ENCODE assay signal across 8 cellular contexts in the genomic region with DNA sequence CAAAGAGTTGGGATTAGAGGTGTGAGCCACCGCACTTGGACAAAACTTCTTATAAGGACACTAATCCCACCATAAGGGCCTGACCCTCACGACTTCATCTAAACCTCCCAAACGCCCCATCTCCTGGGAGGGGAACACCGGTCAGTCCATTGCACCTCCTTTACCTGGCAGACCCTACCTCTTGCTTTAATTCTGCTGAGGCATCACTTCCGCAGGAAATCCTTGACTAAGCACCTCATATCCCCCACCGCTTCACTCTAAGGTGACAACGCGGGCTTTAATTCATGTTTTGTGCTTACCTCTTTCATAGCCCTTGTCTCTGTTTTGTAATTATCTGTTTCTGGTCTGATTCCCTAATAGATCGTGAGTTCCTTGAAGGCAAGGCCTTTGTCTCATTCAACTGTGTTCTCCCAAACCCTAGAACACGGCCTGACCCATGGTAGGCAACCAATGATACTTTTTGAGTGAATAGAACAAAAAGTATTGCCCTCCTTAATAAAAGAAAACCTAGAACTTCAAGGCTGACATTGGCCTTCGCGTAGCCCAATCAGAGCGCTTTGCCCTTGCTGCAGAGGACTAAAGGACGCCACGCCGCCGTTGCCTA. TPM values are rescaled to one million over a fixed set of nuclear protein-coding genes. Genes with fewer than 3 reads are reported as not detected.
A peak's percentile ranks its signal among the peaks of the same experiment; 100 is the strongest.
DNase-seq lines count a peak whose midpoint lies in the region; ATAC-seq, FAIRE-seq and TF ChIP-seq lines count a peak whose summit lies in the region.

No MANE protein-coding gene starts in this region.

- no peak for ATAC-seq in stimulated activated naive CD8-positive, alpha-beta T cell treated with anti-CD3 and anti-CD28 coated beads, Interleukin-15, amount 100 ng/mL, for 72 hours
- ATAC-seq in GM19023 (IDR thresholded peaks at IDR 0.05; ENCODE audit: unreplicated experiment) (no peak), GM21390 (IDR thresholded peaks at IDR 0.05; ENCODE audit: unreplicated experiment) (no peak)

- H3K9ac ChIP-seq in keratinocyte (ENCODE audit: control insufficient read depth, extremely low read depth, insufficient read depth, low read length) = no peak overlapping the region

- H4K20me1 ChIP-seq in keratinocyte (ENCODE audit: control insufficient read depth, extremely low read depth, insufficient read depth, low read length) = no peaks in the 10 kb centered on the region

- no peak for DNase-seq in activated T-cell treated with anti-CD3 and anti-CD28 coated beads, Interleukin-2, amount 50 U/mL, for 24 hours
- DNase-seq in activated T-cell treated with anti-CD3 and anti-CD28 coated beads for 4 hours = no peak
- DNase-seq in activated CD4-positive, alpha-beta memory T cell treated with anti-CD3 and anti-CD28 coated beads, Interleukin-2, amount 10 ng/mL, durations not matched to agents 7 days and 5 days = no peak
- no peak for DNase-seq in keratinocyte (ENCODE audit: low read depth, low spot score)
- no peak for DNase-seq in stimulated activated naive CD8-positive, alpha-beta T cell treated with anti-CD3 and anti-CD28 coated beads, Interleukin-15, amount 100 ng/mL, for 72 hours
- DNase-seq in Kasumi-1 (lab: John Stamatoyannopoulos, UW) = no peak

- H3K27me3 ChIP-seq in keratinocyte (ENCODE audit: control insufficient read depth, extremely low read depth, insufficient read depth, low read length) = peaks cover 4% of the 10 kb centered on the region

- H3K9me1 ChIP-seq in keratinocyte (ENCODE audit: control insufficient read depth, extremely low read depth, insufficient read depth, low read length) = no peaks in the 10 kb centered on the region

- peak overlapping the region; percentile 76 for H3K27ac Mint-ChIP-seq in activated T-cell treated with anti-CD3 and anti-CD28 coated beads, Interleukin-2, amount 50 U/mL, for 24 hours
- no peak overlapping the region for H3K27ac Mint-ChIP-seq in activated CD4-positive, alpha-beta memory T cell treated with anti-CD3 and anti-CD28 coated beads, Interleukin-2, amount 10 ng/mL, durations not matched to agents 7 days and 5 days
- no peak overlapping the region for H3K27ac Mint-ChIP-seq in stimulated activated naive CD8-positive, alpha-beta T cell treated with anti-CD3 and anti-CD28 coated beads, Interleukin-15, amount 100 ng/mL, for 72 hours

- H3K36me3 Mint-ChIP-seq in activated T-cell treated with anti-CD3 and anti-CD28 coated beads, Interleukin-2, amount 50 U/mL, for 24 hours (ENCODE audit: low read depth) = peaks cover 7% of the 10 kb centered on the region
- peaks cover 7% of the 10 kb centered on the region for H3K36me3 Mint-ChIP-seq in activated CD4-positive, alpha-beta memory T cell treated with anti-CD3 and anti-CD28 coated beads, Interleukin-2, amount 10 ng/mL, durations not matched to agents 7 days and 5 days (ENCODE audit: low read depth)

- TF ChIP-seq CTCF in keratinocyte (optimal IDR thresholded peaks at IDR 0.05 in 1 of 3, IDR thresholded peaks at IDR 0.05 in 1 of 3, conservative IDR thresholded peaks at IDR 0.05 in 1 of 3; ENCODE audit: extremely low read depth in 1 of 3, insufficient read depth in 2 of 3, low read length in 3 of 3) = no peak

- no peaks in the 10 kb centered on the region for H3K36me3 ChIP-seq in keratinocyte (ENCODE audit: control insufficient read depth in 2 of 2, extremely low read depth in 1 of 2, insufficient read depth in 2 of 2, low read length in 2 of 2)

- H3K4me1 Mint-ChIP-seq in activated T-cell treated with anti-CD3 and anti-CD28 coated beads, Interleukin-2, amount 50 U/mL, for 24 hours (ENCODE audit: low read depth) = peaks cover 34% of the 10 kb centered on the region
- H3K4me1 Mint-ChIP-seq in activated CD4-positive, alpha-beta memory T cell treated with anti-CD3 and anti-CD28 coated beads, Interleukin-2, amount 10 ng/mL, durations not matched to agents 7 days and 5 days = peaks cover 23% of the 10 kb centered on the region
- peaks cover 35% of the 10 kb centered on the region for H3K4me1 Mint-ChIP-seq in stimulated activated naive CD8-positive, alpha-beta T cell treated with anti-CD3 and anti-CD28 coated beads, Interleukin-15, amount 100 ng/mL, for 72 hours

- peaks cover 8% of the 10 kb centered on the region for H3K4me1 ChIP-seq in keratinocyte (ENCODE audit: control insufficient read depth, extremely low read depth, insufficient read depth, low read length)

- H2AFZ ChIP-seq in keratinocyte (ENCODE audit: control insufficient read depth, low read length) = no peak overlapping the region

- dilution Hi-C loops in keratinocyte (cut with MboI; ENCODE audit: extremely low pct_ligation_motif_present, low sequenced_read_pairs) = no loop called here

- H3K27me3 Mint-ChIP-seq in activated T-cell treated with anti-CD3 and anti-CD28 coated beads, Interleukin-2, amount 50 U/mL, for 24 hours = no peaks in the 10 kb centered on the region
- H3K27me3 Mint-ChIP-seq in activated CD4-positive, alpha-beta memory T cell treated with anti-CD3 and anti-CD28 coated beads, Interleukin-2, amount 10 ng/mL, durations not matched to agents 7 days and 5 days = peaks cover 15% of the 10 kb centered on the region
- peaks cover 6% of the 10 kb centered on the region for H3K27me3 Mint-ChIP-seq in stimulated activated naive CD8-positive, alpha-beta T cell treated with anti-CD3 and anti-CD28 coated beads, Interleukin-15, amount 100 ng/mL, for 72 hours

- no peak for FAIRE-seq in keratinocyte (lab: Jason Lieb, UNC)

- H3K4me2 ChIP-seq in keratinocyte (ENCODE audit: control insufficient read depth, extremely low read depth, insufficient read depth, low read depth, low read length) = peak overlapping the region; percentile 56

- peaks cover 10% of the 10 kb centered on the region for H3K79me2 ChIP-seq in keratinocyte (ENCODE audit: control insufficient read depth, insufficient read depth, low read length)

- peak overlapping the region; percentile 80 for H3K4me3 Mint-ChIP-seq in activated T-cell treated with anti-CD3 and anti-CD28 coated beads, Interleukin-2, amount 50 U/mL, for 24 hours
- H3K4me3 Mint-ChIP-seq in activated CD4-positive, alpha-beta memory T cell treated with anti-CD3 and anti-CD28 coated beads, Interleukin-2, amount 10 ng/mL, durations not matched to agents 7 days and 5 days = peak overlapping the region; percentile 86
- peak overlapping the region; percentile 74 to 75 for H3K4me3 Mint-ChIP-seq in stimulated activated naive CD8-positive, alpha-beta T cell treated with anti-CD3 and anti-CD28 coated beads, Interleukin-15, amount 100 ng/mL, for 72 hours

- no peaks in the 10 kb centered on the region for H3K9me3 ChIP-seq in keratinocyte (ENCODE audit: control insufficient read depth, low read depth, low read length)

- no peak overlapping the region for H3K27ac ChIP-seq in keratinocyte (ENCODE audit: control insufficient read depth, insufficient read depth, low read length)

- CTCF ChIA-PET in activated CD4-positive, alpha-beta memory T cell treated with anti-CD3 and anti-CD28 coated beads, Interleukin-2, amount 10 ng/mL, durations not matched to agents 7 days and 5 days (lab: Charles Lee) = interaction anchor here (0.6 to 2.8 kb wide), 7 partner anchors 11 to 302 kb away, joined by 3 to 13 read pairs (median 4); no protein-coding TSS in a partner anchor

- no peak overlapping the region for H3K4me3 ChIP-seq in keratinocyte (ENCODE audit: control insufficient read depth in 2 of 3, extremely low read depth in 1 of 3, insufficient read depth in 2 of 3, low read depth in 1 of 3, low read length in 3 of 3)

- POLR2A ChIA-PET in activated CD4-positive, alpha-beta memory T cell treated with anti-CD3 and anti-CD28 coated beads, Interleukin-2, amount 10 ng/mL, durations not matched to agents 7 days and 5 days (lab: Charles Lee) = interaction anchor here (0.6 to 3.3 kb wide), 7 partner anchors 17 to 377 kb away, joined by 3 to 49 read pairs (median 4); partner anchors contain the start of gene ZNF777

- no peaks in the 10 kb centered on the region for H3K9me3 Mint-ChIP-seq in activated T-cell treated with anti-CD3 and anti-CD28 coated beads, Interleukin-2, amount 50 U/mL, for 24 hours
- no peaks in the 10 kb centered on the region for H3K9me3 Mint-ChIP-seq in activated CD4-positive, alpha-beta memory T cell treated with anti-CD3 and anti-CD28 coated beads, Interleukin-2, amount 10 ng/mL, durations not matched to agents 7 days and 5 days
- no peaks in the 10 kb centered on the region for H3K9me3 Mint-ChIP-seq in stimulated activated naive CD8-positive, alpha-beta T cell treated with anti-CD3 and anti-CD28 coated beads, Interleukin-15, amount 100 ng/mL, for 72 hours

RNA-seq across cellular contexts. Expression of gene ZNF862, which starts 0.5 kb away (rescaled TPM):
- 10 to 100 TPM; 31.4 to 32.5 TPM for total RNA-seq in activated CD4-positive, alpha-beta memory T cell treated with anti-CD3 and anti-CD28 coated beads, Interleukin-2, amount 10 ng/mL, durations not matched to agents 7 days and 5 days
- polyA plus RNA-seq in keratinocyte = 7.0 to 19.9 TPM (median 10.1 TPM) in 3 replicates
- polyA plus RNA-seq in keratinocyte (2011; ENCODE audit: low read depth) = 1.4 TPM
- 3.4 and 5.2 TPM in 2 replicates for polyA plus RNA-seq in keratinocyte (2011; cell fraction: cytosol; rRNA removed)
- polyA plus RNA-seq in keratinocyte (2011; cell fraction: nucleus; rRNA removed) = 48.1 and 62.1 TPM in 2 replicates
- 4.4 and 5.9 TPM in 2 replicates for polyA plus RNA-seq in keratinocyte (2012; ENCODE audit: low replicate concordance)
- 15.4 to 16.9 TPM (median 15.9 TPM) in 3 replicates for polyA minus RNA-seq in keratinocyte
- polyA minus RNA-seq in keratinocyte (2011; cell fraction: cytosol; rRNA and poly(A)+ RNA removed) = 6.1 TPM
- polyA minus RNA-seq in keratinocyte (2011; cell fraction: nucleus; rRNA and poly(A)+ RNA removed) = 13.7 and 21.3 TPM in 2 replicates

RNA-seq across cellular contexts. Expression of gene ATP6V0E2, which starts 36.0 kb away (rescaled TPM):
- 10 to 100 TPM; 48.8 to 52.3 TPM for total RNA-seq in activated CD4-positive, alpha-beta memory T cell treated with anti-CD3 and anti-CD28 coated beads, Interleukin-2, amount 10 ng/mL, durations not matched to agents 7 days and 5 days
- polyA plus RNA-seq in keratinocyte = 3.5 to 12.0 TPM (median 5.0 TPM) in 3 replicates
- 1.7 TPM for polyA plus RNA-seq in keratinocyte (2011; ENCODE audit: low read depth)
- 5.9 and 12.8 TPM in 2 replicates for polyA plus RNA-seq in keratinocyte (2011; cell fraction: cytosol; rRNA removed)
- polyA plus RNA-seq in keratinocyte (2011; cell fraction: nucleus; rRNA removed) = 4.3 and 5.8 TPM in 2 replicates
- polyA plus RNA-seq in keratinocyte (2012; ENCODE audit: low replicate concordance) = 7.2 and 12.9 TPM in 2 replicates
- polyA minus RNA-seq in keratinocyte = 3.6 to 10.2 TPM (median 3.8 TPM) in 3 replicates
- polyA minus RNA-seq in keratinocyte (2011; cell fraction: cytosol; rRNA and poly(A)+ RNA removed) = 14.2 TPM
- 2.2 and 2.8 TPM in 2 replicates for polyA minus RNA-seq in keratinocyte (2011; cell fraction: nucleus; rRNA and poly(A)+ RNA removed)
